In genomic region chr4:102027961-102028360, GRCh38 we compare ENCODE assay signal across 2 cellular contexts.
"Had no signal": no experiment of that assay in that cellular context is flagged by ENCODE, and none has a peak within 500 bp of the region (broad histone marks: within the 10 kb centered on the region; RNA-seq: fewer than 3 reads in every experiment).

No MANE protein-coding gene starts in this region.

- ATAC-seq: GM12878 had no signal

- H3K4me3 ChIP-seq: GM12878 had no signal

- DNase-seq: GF-D8 had no signal
